1 cellular context compared by ENCODE assay signal in the genomic region with DNA sequence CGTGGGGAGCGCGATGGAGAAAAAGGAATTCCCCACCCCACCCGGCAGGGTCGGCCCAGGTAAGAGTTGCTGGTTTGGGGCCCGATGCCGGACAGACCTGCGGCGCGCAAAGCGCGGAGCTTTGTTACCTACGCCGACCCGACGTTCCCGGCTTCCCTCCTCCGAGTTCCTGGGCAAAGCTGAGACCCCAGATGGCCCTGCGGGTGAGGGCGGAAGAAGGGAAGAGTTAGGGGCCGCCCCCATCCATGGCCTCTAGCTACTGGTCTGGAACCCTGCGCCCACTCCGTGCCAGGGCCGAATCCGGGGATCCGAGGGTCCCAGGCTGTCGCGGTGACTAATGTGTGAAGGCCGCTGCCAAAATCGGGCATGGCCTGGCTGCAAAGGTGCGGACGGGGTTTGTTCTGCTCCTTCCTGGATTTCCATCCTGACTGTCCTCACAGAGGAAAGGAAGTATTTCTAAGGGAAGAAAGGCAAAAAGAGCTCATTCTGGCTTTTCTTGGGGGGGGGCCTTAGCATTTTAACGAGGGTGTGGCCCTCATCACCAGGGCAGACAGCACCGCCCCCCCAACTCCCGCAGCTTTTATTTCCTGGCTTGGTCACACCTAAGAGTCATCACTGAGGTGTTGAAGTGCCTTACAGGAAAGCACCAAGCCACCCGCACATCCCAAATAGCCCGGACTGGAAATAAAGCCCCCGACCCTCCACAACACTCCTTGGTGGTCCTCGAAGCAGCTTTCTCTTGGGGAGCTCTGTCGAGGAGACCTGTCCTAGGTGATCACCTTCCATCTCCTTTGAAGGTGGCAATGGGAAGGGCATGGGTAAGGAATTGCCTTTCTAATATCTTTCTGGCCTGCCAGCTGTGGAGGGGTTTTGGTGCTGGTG.
A peak's percentile ranks its signal among the peaks of the same experiment; 100 is the strongest.
TF ChIP-seq lines count a peak whose summit lies in the region.

No MANE protein-coding gene starts in this region.

TF ChIP-seq in HepG2, 621 proteins besides CTCF, POLR2A, EP300 and RAD21 (continued from another document and continues in another):
- TF ChIP-seq, protein P1, sequence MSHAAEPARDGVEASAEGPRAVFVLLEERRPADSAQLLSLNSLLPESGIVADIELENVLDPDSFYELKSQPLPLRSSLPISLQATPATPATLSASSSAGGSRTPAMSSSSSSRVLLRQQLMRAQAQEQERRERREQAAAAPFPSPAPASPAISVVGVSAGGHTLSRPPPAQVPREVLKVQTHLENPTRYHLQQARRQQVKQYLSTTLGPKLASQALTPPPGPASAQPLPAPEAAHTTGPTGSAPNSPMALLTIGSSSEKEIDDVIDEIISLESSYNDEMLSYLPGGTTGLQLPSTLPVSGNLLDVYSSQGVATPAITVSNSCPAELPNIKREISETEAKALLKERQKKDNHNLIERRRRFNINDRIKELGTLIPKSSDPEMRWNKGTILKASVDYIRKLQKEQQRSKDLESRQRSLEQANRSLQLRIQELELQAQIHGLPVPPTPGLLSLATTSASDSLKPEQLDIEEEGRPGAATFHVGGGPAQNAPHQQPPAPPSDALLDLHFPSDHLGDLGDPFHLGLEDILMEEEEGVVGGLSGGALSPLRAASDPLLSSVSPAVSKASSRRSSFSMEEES (CRISPR knock-in tag; IDR thresholded peaks at IDR 0.05) = no peak
- TF ChIP-seq FOXO1 (CRISPR knock-in tag; IDR thresholded peaks at IDR 0.05) (peak; percentile 19; the same call in 1 of the 2 replicates), FIP1L1 (IDR thresholded peaks at IDR 0.05; ENCODE audit: borderline replicate concordance, insufficient read depth, low read depth, low read length) (no peak), REPIN1 (CRISPR knock-in tag; IDR thresholded peaks at IDR 0.05; ENCODE audit: borderline replicate concordance, low read depth) (0 out of 2 replicates have a peak, but pooled peaks have one; percentile 27), ARHGAP35 (CRISPR knock-in tag; IDR thresholded peaks at IDR 0.05; ENCODE audit: borderline replicate concordance) (no peak), KLF9 (CRISPR knock-in tag; IDR thresholded peaks at IDR 0.05; ENCODE audit: low read depth) (no peak), NR3C1 (CRISPR knock-in tag; IDR thresholded peaks at IDR 0.05) (no peak), MED8 (CRISPR knock-in tag; IDR thresholded peaks at IDR 0.05; ENCODE audit: insufficient replicate concordance) (peak; percentile 9), RBFOX2 (IDR thresholded peaks at IDR 0.05; ENCODE audit: low read depth, low read length) (peak; percentile 28; the same call in 1 of the 2 replicates), ZNF3 (CRISPR knock-in tag; IDR thresholded peaks at IDR 0.05) (no peak; the same call in 1 of the 2 replicates), HNF4A (CRISPR knock-in tag; IDR thresholded peaks at IDR 0.05) (no peak), ZNF292 (CRISPR knock-in tag; IDR thresholded peaks at IDR 0.05; ENCODE audit: borderline replicate concordance, low read depth) (no peak), FOSL2 (CRISPR knock-in tag; IDR thresholded peaks at IDR 0.05) (peak; percentile 71), SIX4 (CRISPR knock-in tag; IDR thresholded peaks at IDR 0.05) (no peak), NR1H2 (CRISPR knock-in tag; IDR thresholded peaks at IDR 0.05; ENCODE audit: borderline replicate concordance, low read depth) (no peak), GFI1 (CRISPR knock-in tag; IDR thresholded peaks at IDR 0.05; ENCODE audit: borderline replicate concordance) (peak; percentile 40; the same call in 1 of the 2 replicates), SPEN (CRISPR knock-in tag; IDR thresholded peaks at IDR 0.05; ENCODE audit: low read depth) (peak; percentile 33; the same call in 1 of the 2 replicates), IKZF4 (CRISPR knock-in tag; IDR thresholded peaks at IDR 0.05; ENCODE audit: borderline replicate concordance, low read depth, not compliant biosample characterization) (no peak), ZNF12 (CRISPR knock-in tag; IDR thresholded peaks at IDR 0.05) (no peak), ZNF263 (CRISPR knock-in tag; IDR thresholded peaks at IDR 0.05) (0 out of 2 replicates have a peak, but pooled peaks have one; percentile 7), SMARCC2 (IDR thresholded peaks at IDR 0.05) (no peak), ZNF136 (CRISPR knock-in tag; IDR thresholded peaks at IDR 0.05; ENCODE audit: low read depth) (no peak), HOXA9 (CRISPR knock-in tag; IDR thresholded peaks at IDR 0.05; ENCODE audit: borderline replicate concordance) (no peak), ZNF431 (CRISPR knock-in tag; IDR thresholded peaks at IDR 0.05; ENCODE audit: borderline replicate concordance, low read depth) (no peak), MZF1 (CRISPR knock-in tag; IDR thresholded peaks at IDR 0.05; ENCODE audit: borderline replicate concordance) (no peak), ZNF143 (CRISPR knock-in tag; IDR thresholded peaks at IDR 0.05) (no peak; the same call in 1 of the 2 replicates), ZFX (CRISPR knock-in tag; IDR thresholded peaks at IDR 0.05; ENCODE audit: low read depth) (peak; percentile 77; the same call in 1 of the 2 replicates), ZBTB38 (CRISPR knock-in tag; IDR thresholded peaks at IDR 0.05) (no peak)
- TF ChIP-seq, protein P2, sequence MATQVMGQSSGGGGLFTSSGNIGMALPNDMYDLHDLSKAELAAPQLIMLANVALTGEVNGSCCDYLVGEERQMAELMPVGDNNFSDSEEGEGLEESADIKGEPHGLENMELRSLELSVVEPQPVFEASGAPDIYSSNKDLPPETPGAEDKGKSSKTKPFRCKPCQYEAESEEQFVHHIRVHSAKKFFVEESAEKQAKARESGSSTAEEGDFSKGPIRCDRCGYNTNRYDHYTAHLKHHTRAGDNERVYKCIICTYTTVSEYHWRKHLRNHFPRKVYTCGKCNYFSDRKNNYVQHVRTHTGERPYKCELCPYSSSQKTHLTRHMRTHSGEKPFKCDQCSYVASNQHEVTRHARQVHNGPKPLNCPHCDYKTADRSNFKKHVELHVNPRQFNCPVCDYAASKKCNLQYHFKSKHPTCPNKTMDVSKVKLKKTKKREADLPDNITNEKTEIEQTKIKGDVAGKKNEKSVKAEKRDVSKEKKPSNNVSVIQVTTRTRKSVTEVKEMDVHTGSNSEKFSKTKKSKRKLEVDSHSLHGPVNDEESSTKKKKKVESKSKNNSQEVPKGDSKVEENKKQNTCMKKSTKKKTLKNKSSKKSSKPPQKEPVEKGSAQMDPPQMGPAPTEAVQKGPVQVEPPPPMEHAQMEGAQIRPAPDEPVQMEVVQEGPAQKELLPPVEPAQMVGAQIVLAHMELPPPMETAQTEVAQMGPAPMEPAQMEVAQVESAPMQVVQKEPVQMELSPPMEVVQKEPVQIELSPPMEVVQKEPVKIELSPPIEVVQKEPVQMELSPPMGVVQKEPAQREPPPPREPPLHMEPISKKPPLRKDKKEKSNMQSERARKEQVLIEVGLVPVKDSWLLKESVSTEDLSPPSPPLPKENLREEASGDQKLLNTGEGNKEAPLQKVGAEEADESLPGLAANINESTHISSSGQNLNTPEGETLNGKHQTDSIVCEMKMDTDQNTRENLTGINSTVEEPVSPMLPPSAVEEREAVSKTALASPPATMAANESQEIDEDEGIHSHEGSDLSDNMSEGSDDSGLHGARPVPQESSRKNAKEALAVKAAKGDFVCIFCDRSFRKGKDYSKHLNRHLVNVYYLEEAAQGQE (IDR thresholded peaks at IDR 0.05; ENCODE audit: borderline replicate concordance in 1 of 2, low read depth in 1 of 2, low read length in 2 of 2) = 0 out of 4 replicates have a peak, but pooled peaks of 1 of the 2 experiments have one; percentile 19
- TF ChIP-seq, protein P3, sequence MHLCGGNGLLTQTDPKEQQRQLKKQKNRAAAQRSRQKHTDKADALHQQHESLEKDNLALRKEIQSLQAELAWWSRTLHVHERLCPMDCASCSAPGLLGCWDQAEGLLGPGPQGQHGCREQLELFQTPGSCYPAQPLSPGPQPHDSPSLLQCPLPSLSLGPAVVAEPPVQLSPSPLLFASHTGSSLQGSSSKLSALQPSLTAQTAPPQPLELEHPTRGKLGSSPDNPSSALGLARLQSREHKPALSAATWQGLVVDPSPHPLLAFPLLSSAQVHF (CRISPR knock-in tag; IDR thresholded peaks at IDR 0.05) = no peak
- TF ChIP-seq, protein P4, sequence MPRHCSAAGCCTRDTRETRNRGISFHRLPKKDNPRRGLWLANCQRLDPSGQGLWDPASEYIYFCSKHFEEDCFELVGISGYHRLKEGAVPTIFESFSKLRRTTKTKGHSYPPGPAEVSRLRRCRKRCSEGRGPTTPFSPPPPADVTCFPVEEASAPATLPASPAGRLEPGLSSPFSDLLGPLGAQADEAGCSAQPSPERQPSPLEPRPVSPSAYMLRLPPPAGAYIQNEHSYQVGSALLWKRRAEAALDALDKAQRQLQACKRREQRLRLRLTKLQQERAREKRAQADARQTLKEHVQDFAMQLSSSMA (CRISPR knock-in tag; IDR thresholded peaks at IDR 0.05) = no peak
- TF ChIP-seq, protein P5, sequence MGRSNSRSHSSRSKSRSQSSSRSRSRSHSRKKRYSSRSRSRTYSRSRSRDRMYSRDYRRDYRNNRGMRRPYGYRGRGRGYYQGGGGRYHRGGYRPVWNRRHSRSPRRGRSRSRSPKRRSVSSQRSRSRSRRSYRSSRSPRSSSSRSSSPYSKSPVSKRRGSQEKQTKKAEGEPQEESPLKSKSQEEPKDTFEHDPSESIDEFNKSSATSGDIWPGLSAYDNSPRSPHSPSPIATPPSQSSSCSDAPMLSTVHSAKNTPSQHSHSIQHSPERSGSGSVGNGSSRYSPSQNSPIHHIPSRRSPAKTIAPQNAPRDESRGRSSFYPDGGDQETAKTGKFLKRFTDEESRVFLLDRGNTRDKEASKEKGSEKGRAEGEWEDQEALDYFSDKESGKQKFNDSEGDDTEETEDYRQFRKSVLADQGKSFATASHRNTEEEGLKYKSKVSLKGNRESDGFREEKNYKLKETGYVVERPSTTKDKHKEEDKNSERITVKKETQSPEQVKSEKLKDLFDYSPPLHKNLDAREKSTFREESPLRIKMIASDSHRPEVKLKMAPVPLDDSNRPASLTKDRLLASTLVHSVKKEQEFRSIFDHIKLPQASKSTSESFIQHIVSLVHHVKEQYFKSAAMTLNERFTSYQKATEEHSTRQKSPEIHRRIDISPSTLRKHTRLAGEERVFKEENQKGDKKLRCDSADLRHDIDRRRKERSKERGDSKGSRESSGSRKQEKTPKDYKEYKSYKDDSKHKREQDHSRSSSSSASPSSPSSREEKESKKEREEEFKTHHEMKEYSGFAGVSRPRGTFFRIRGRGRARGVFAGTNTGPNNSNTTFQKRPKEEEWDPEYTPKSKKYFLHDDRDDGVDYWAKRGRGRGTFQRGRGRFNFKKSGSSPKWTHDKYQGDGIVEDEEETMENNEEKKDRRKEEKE (IDR thresholded peaks at IDR 0.05) = no peak
- TF ChIP-seq, protein P6, sequence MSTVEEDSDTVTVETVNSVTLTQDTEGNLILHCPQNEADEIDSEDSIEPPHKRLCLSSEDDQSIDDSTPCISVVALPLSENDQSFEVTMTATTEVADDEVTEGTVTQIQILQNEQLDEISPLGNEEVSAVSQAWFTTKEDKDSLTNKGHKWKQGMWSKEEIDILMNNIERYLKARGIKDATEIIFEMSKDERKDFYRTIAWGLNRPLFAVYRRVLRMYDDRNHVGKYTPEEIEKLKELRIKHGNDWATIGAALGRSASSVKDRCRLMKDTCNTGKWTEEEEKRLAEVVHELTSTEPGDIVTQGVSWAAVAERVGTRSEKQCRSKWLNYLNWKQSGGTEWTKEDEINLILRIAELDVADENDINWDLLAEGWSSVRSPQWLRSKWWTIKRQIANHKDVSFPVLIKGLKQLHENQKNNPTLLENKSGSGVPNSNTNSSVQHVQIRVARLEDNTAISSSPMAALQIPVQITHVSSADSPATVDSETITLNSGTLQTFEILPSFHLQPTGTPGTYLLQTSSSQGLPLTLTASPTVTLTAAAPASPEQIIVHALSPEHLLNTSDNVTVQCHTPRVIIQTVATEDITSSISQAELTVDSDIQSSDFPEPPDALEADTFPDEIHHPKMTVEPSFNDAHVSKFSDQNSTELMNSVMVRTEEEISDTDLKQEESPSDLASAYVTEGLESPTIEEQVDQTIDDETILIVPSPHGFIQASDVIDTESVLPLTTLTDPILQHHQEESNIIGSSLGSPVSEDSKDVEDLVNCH (CRISPR knock-in tag; IDR thresholded peaks at IDR 0.05) = no peak
- TF ChIP-seq, protein P7, sequence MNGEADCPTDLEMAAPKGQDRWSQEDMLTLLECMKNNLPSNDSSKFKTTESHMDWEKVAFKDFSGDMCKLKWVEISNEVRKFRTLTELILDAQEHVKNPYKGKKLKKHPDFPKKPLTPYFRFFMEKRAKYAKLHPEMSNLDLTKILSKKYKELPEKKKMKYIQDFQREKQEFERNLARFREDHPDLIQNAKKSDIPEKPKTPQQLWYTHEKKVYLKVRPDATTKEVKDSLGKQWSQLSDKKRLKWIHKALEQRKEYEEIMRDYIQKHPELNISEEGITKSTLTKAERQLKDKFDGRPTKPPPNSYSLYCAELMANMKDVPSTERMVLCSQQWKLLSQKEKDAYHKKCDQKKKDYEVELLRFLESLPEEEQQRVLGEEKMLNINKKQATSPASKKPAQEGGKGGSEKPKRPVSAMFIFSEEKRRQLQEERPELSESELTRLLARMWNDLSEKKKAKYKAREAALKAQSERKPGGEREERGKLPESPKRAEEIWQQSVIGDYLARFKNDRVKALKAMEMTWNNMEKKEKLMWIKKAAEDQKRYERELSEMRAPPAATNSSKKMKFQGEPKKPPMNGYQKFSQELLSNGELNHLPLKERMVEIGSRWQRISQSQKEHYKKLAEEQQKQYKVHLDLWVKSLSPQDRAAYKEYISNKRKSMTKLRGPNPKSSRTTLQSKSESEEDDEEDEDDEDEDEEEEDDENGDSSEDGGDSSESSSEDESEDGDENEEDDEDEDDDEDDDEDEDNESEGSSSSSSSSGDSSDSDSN (CRISPR knock-in tag; IDR thresholded peaks at IDR 0.05) = no peak; the same call in 1 of the 2 replicates
- TF ChIP-seq, protein P8, sequence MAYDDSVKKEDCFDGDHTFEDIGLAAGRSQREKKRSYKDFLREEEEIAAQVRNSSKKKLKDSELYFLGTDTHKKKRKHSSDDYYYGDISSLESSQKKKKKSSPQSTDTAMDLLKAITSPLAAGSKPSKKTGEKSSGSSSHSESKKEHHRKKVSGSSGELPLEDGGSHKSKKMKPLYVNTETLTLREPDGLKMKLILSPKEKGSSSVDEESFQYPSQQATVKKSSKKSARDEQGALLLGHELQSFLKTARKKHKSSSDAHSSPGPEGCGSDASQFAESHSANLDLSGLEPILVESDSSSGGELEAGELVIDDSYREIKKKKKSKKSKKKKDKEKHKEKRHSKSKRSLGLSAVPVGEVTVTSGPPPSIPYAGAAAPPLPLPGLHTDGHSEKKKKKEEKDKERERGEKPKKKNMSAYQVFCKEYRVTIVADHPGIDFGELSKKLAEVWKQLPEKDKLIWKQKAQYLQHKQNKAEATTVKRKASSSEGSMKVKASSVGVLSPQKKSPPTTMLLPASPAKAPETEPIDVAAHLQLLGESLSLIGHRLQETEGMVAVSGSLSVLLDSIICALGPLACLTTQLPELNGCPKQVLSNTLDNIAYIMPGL (CRISPR knock-in tag; IDR thresholded peaks at IDR 0.05; ENCODE audit: borderline replicate concordance in 1 of 2, low read depth in 1 of 2) = peak; percentile 61 to 86; a peak in 2 of 4 replicates
- TF ChIP-seq, protein P9, sequence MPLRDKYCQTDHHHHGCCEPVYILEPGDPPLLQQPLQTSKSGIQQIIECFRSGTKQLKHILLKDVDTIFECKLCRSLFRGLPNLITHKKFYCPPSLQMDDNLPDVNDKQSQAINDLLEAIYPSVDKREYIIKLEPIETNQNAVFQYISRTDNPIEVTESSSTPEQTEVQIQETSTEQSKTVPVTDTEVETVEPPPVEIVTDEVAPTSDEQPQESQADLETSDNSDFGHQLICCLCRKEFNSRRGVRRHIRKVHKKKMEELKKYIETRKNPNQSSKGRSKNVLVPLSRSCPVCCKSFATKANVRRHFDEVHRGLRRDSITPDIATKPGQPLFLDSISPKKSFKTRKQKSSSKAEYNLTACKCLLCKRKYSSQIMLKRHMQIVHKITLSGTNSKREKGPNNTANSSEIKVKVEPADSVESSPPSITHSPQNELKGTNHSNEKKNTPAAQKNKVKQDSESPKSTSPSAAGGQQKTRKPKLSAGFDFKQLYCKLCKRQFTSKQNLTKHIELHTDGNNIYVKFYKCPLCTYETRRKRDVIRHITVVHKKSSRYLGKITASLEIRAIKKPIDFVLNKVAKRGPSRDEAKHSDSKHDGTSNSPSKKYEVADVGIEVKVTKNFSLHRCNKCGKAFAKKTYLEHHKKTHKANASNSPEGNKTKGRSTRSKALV (CRISPR knock-in tag; IDR thresholded peaks at IDR 0.05) = peak; percentile 80; the same call in 1 of the 2 replicates
